8 cellular contexts compared by ENCODE assay signal in the genomic region with DNA sequence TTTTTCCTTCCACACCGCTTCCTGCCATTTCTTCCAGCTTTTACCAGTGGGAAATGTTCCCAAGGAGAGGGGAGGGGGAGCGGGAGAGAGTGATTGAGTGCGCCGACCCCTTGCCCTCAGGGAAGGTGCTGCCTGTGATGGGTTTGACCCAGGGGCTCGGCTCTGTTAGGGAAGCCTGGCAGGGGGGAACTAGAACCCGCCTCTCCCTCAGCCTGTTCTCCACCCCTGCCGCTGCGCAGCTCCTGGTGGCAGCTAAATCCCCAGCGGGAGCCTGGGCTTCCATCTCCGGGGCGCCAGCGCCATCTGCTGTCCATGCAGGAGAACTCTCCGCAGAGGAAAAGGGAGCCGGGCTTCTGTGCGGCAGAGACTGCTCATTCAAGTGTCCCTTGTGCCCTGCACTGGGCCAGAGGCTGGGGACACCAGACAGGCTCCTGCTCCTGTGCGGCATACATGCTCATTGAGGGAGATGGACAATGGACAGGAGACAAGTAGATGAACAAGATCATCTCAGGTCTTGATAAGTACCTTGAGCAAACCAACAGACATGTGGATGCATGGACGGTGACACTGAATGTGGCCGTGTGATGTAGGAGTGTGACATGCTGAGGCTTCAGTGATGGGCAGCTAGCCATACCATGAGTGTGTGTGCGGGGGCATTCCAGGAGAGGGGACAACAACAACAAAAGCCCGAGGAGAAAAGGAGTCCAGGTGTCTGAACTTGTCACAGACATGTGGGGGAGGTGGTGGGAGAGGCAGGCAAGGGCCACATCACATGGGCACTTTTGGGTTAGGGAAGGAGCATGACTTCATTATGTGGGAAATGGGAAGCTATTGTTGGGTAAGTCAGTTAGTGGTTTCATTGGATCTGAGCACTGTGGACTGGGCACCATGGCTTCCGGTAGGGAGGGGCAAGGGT. TPM values are rescaled to one million over a fixed set of nuclear protein-coding genes. Genes with fewer than 3 reads are reported as not detected.
DNase-seq lines count a peak whose midpoint lies in the region; ATAC-seq and TF ChIP-seq lines count a peak whose summit lies in the region.

No MANE protein-coding gene starts in this region.

- H3K27ac ChIP-seq in ascending aorta, result no peak overlapping the region
- no peak overlapping the region for H3K27ac ChIP-seq in gastrocnemius medialis

- DNase-seq in NCI-H187 (lab: John Stamatoyannopoulos, UW) (peak; percentile 3 to 55), NCI-H187 treated with DMSO at 0.1 percent for 48 hours (lab: John Stamatoyannopoulos, UW) (no peak), NCI-H1694 treated with DMSO at 0.1 percent for 48 hours (lab: John Stamatoyannopoulos, UW) (peak; percentile 82), T-helper 22 cell (ENCODE audit: low read depth) (peak; percentile 60), ascending aorta (ENCODE audit: low spot score in 2 of 2) (peak in 1 of 2 donors; percentile 88), hepatic stellate cell (ENCODE audit: low spot score) (peak; percentile 98), gastrocnemius medialis (peak; percentile 74 to 76)

- H3K4me1 ChIP-seq in ascending aorta (no peaks in the 10 kb centered on the region), gastrocnemius medialis (no peaks in the 10 kb centered on the region)

- intact Hi-C loops in ascending aorta (cut with DNase I) (loop anchor here (1.0 to 10.0 kb wide), 5 partner anchors 21 to 236 kb away; no protein-coding TSS in a partner anchor), gastrocnemius medialis (cut with DNase I; ENCODE audit: low total_unique reads) (loop anchor here (1.0 to 10.0 kb wide), 6 partner anchors 21 to 236 kb away; no protein-coding TSS in a partner anchor)

- H3K9me3 ChIP-seq in ascending aorta (no peaks in the 10 kb centered on the region), gastrocnemius medialis (no peaks in the 10 kb centered on the region)

- H3K27me3 ChIP-seq in ascending aorta (no peaks in the 10 kb centered on the region), gastrocnemius medialis (peaks cover 0 to 2% (median 0%) of the 10 kb centered on the region in 3 donors)

- TF ChIP-seq CTCF in ascending aorta (IDR thresholded peaks at IDR 0.05) (peak; percentile 97 to 99 (median 98)), gastrocnemius medialis (IDR thresholded peaks at IDR 0.05 in 4 of 5, conservative IDR thresholded peaks at IDR 0.05 in 1 of 5) (peak; percentile 97 to 99 (median 98))

- no peaks in the 10 kb centered on the region for H3K36me3 ChIP-seq in ascending aorta
- H3K36me3 ChIP-seq in gastrocnemius medialis, result no peaks in the 10 kb centered on the region

- ATAC-seq in HG02884 (IDR thresholded peaks at IDR 0.05; ENCODE audit: unreplicated experiment) (peak; percentile 84), gastrocnemius medialis (peak; percentile 91 to 96)

- in situ Hi-C loops in gastrocnemius medialis (cut with MboI; ENCODE audit: low sequenced_read_pairs in 4 of 4), result loop anchor here in 3 of 4 donors (5.0 to 25.0 kb wide), 3 partner anchors 114 to 243 kb away; a partner anchor contains a TSS

- no peak for TF ChIP-seq POLR2A in gastrocnemius medialis (IDR thresholded peaks at IDR 0.05)

- peak overlapping the region in 1 of 2 donors; percentile 55 for H3K4me3 ChIP-seq in ascending aorta
- peak overlapping the region in 1 of 4 donors; percentile 40 for H3K4me3 ChIP-seq in gastrocnemius medialis

RNA-seq across cellular contexts. Expression of a gene that starts 13.3 kb away (rescaled TPM):
- total RNA-seq in ascending aorta, result 249 TPM
- total RNA-seq in gastrocnemius medialis, result 10 to 100 TPM; 21.0 to 50.5 (median 37.2) TPM

RNA-seq across cellular contexts. Expression of a gene that starts 13.5 kb away (rescaled TPM):
- total RNA-seq in ascending aorta (6.0 TPM), gastrocnemius medialis (1 to 10 TPM in 3 of 4 donors, under 1 TPM in 1; 0.87 to 6.7 (median 3.3) TPM)

RNA-seq across cellular contexts. Expression of a gene that starts 16.0 kb away (rescaled TPM):
- total RNA-seq in ascending aorta, result not detected
- under 1 TPM in 1 of 4 donors, not detected in 3; 0.11 TPM for total RNA-seq in gastrocnemius medialis

RNA-seq across cellular contexts. Expression of a gene that starts 31.6 kb away (rescaled TPM):
- 11.4 TPM for total RNA-seq in ascending aorta
- total RNA-seq in gastrocnemius medialis, result 10 to 100 TPM; 18.0 to 25.8 (median 24.4) TPM

RNA-seq across cellular contexts. Expression of a gene that starts 41.0 kb away (rescaled TPM):
- total RNA-seq in ascending aorta, result 151 TPM
- total RNA-seq in gastrocnemius medialis, result 10 to 100 TPM; 47.9 to 72.9 (median 56.5) TPM
